Comparison of ENCODE assay signal across 8 cellular contexts in the genomic region with DNA sequence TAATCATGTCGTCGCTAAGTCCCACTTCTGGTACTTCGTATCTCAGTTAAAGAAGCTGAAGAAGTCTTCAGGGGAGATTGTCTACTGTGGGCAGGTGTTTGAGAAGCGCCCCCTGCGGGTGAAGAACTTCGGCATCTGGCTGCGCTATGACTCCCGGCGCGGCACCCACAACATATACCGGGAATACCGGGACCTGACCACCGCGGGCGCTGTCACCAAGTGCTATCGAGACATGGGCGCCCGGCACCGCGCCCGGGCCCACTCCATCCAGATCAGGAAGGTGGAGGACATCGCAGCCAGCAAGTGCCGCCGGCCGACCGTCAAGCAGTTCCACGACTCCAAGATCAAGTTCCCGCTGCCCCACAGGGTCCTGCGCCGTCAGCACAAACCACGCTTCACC. TPM values are rescaled to one million over a fixed set of nuclear protein-coding genes. Genes with fewer than 3 reads are reported as not detected.
DNase-seq lines count a peak whose midpoint lies in the region; ATAC-seq, FAIRE-seq and TF ChIP-seq lines count a peak whose summit lies in the region.

No MANE protein-coding gene starts in this region.

- ATAC-seq in Right ventricle myocardium superior (ENCODE audit: poor library complexity) (no peak), left lobe of liver (no peak), GM21576 (IDR thresholded peaks at IDR 0.05; ENCODE audit: unreplicated experiment) (no peak), HG03342 (IDR thresholded peaks at IDR 0.05; ENCODE audit: unreplicated experiment) (no peak)

- FAIRE-seq in small intestine (lab: Jason Lieb, UNC): no peak

- peaks cover 0 to 3% of the 10 kb centered on the region in 2 donors for H3K27me3 ChIP-seq in right atrium auricular region
- peaks cover 0 to 5% of the 10 kb centered on the region in 2 donors for H3K27me3 ChIP-seq in small intestine (ENCODE audit: control insufficient read depth in 2 of 2, insufficient read depth in 2 of 2, low read length in 2 of 2)

- intact Hi-C loops in Right ventricle myocardium superior (cut with DNase I): no loop called here

- peaks cover 0 to 4% of the 10 kb centered on the region in 2 donors for H3K9me3 ChIP-seq in right atrium auricular region
- no peaks in the 10 kb centered on the region for H3K9me3 ChIP-seq in small intestine (ENCODE audit: control insufficient read depth, low read depth)

- H3K27ac ChIP-seq in right atrium auricular region (no peak overlapping the region), small intestine (ENCODE audit: low read depth in 1 of 2, low read length in 1 of 2) (no peak overlapping the region)

- TF ChIP-seq CTCF in right atrium auricular region (IDR thresholded peaks at IDR 0.05) (peak in 1 of 2 donors; percentile 55), fibroblast of villous mesenchyme (IDR thresholded peaks at IDR 0.05; ENCODE audit: insufficient read depth, low read depth, low read length) (peak; percentile 51)

- no peaks in the 10 kb centered on the region for H3K4me1 ChIP-seq in right atrium auricular region
- H3K4me1 ChIP-seq in small intestine (ENCODE audit: control insufficient read depth in 2 of 2, insufficient read depth in 1 of 2, low read depth in 1 of 2, low read length in 1 of 2): no peaks in the 10 kb centered on the region

- H3K4me3 ChIP-seq in right atrium auricular region: no peak overlapping the region
- no peak overlapping the region for H3K4me3 ChIP-seq in fibroblast of villous mesenchyme (ENCODE audit: low read depth, low read length)
- H3K4me3 ChIP-seq in small intestine (ENCODE audit: low read depth in 1 of 2, low read length in 2 of 2): no peak overlapping the region

- peak; percentile 71 for DNase-seq in Right ventricle myocardium superior
- no peak for DNase-seq in right atrium auricular region (ENCODE audit: low spot score)
- peak; percentile 40 for DNase-seq in activated T-cell treated with anti-CD3 and anti-CD28 coated beads for 24 hours (ENCODE audit: low read depth)
- peak; percentile 40 for DNase-seq in fibroblast of villous mesenchyme (ENCODE audit: low read depth)
- DNase-seq in small intestine: peak; percentile 56
- DNase-seq in left lobe of liver (ENCODE audit: low spot score): no peak

- no peaks in the 10 kb centered on the region for H3K36me3 ChIP-seq in right atrium auricular region
- H3K36me3 ChIP-seq in small intestine (ENCODE audit: control insufficient read depth in 2 of 2, insufficient read depth in 2 of 2, low read length in 2 of 2): no peaks in the 10 kb centered on the region

- WGBS in small intestine, 3 donors: 5 to 34% (median 9%) methylated on average over 29 to 31 of the region's 31 CpGs

RNA-seq across cellular contexts. Expression of gene PNCK, which starts 11.3 kb away (rescaled TPM):
- 8.1 TPM for total RNA-seq in Right ventricle myocardium superior
- total RNA-seq in right atrium auricular region: 10 to 100 TPM in 1 of 2 donors, 1 to 10 TPM in 1; 4.0 to 42.4 TPM
- under 0.01 and 0.32 TPM in 2 replicates for total RNA-seq in fibroblast of villous mesenchyme
- polyA plus RNA-seq in small intestine: 1 to 10 TPM in 2 of 3 donors, not detected in 1; 1.1 to 1.4 TPM
- not detected for total RNA-seq in left lobe of liver

RNA-seq across cellular contexts. Expression of gene DUSP9, which starts 15.3 kb away (rescaled TPM):
- total RNA-seq in Right ventricle myocardium superior (not detected), right atrium auricular region (not detected), fibroblast of villous mesenchyme (under 0.01 TPM in 1 of 2 replicates, not detected in the other), left lobe of liver (0.60 TPM)
- under 1 TPM in 1 of 3 donors, not detected in 2; 0.06 TPM for polyA plus RNA-seq in small intestine

RNA-seq across cellular contexts. Expression of gene SLC6A8, which starts 25.5 kb away (rescaled TPM):
- 192 TPM for total RNA-seq in Right ventricle myocardium superior
- 10 to 100 TPM; 71.3 to 76.6 TPM for total RNA-seq in right atrium auricular region
- total RNA-seq in fibroblast of villous mesenchyme: 9.1 and 12.2 TPM in 2 replicates
- 10 to 100 TPM; 34.0 to 74.9 (median 43.5) TPM for polyA plus RNA-seq in small intestine
- 3.2 TPM for total RNA-seq in left lobe of liver

Comparison
In these comparisons a context has a peak if more than half of its experiments do, and no peak if none do; other contexts are left out.
1. DNase-seq: peak in Right ventricle myocardium superior (single experiment), activated T-cell treated with anti-CD3 and anti-CD28 coated beads for 24 hours (single experiment), fibroblast of villous mesenchyme (single experiment) and small intestine (single experiment); none in right atrium auricular region (single experiment) and left lobe of liver (single experiment).